Comparison of ENCODE assay signal across 22 cellular contexts in the genomic region with DNA sequence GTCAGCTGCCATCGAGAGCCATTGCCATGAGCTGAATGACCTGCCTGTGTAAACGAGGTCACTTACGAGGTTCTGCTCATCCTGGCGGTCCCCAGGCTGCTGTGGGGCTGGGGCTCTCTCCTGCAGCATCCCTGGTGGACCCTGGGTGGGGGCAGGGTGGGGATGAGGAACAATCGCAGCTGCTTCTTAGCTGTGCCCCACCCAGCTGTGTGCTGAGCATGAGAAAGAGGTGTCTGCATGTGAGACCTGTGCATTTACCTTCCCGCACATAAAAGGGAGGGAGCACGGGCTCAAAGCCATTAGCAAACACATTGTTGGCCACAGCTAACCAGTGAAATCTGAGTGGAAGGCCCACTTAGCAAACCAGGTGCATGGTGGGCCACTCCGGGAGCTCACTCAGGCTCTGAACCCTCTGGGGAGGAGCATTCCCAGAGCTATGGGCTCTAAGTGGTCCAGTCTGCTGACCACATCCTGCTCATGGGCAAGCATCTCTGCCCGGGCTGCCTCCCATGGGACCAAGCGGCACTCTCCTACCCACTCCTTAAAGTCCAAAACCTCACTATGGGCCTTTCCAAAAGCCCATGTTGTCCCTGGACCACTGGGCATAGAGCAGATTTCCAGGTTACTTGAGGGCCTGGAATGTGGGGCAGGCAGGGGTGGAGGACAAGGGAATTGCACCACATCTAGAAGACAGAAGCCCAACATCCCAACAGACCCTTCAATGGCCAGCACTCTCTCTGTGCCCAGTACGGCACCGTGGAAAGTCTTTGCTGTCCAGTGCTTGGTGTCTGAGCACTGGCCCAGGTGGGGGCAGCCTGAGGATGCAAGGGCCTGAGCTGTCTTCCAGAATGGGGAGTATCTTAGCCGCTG. TPM values are rescaled to one million over a fixed set of nuclear protein-coding genes. Genes with fewer than 3 reads are reported as not detected.
"Had no signal": no experiment of that assay in that cellular context is flagged by ENCODE, and none has a peak within 500 bp of the region (broad histone marks: within the 10 kb centered on the region; RNA-seq: fewer than 3 reads in every experiment).

No MANE protein-coding gene starts in this region.

- H3K36me3 Mint-ChIP-seq: activated naive CD4-positive, alpha-beta T cell treated with anti-CD3 and anti-CD28 coated beads, Interleukin-2, amount 10 ng/mL, durations not matched to agents 7 days and 5 days; mesothelial cell of epicardium; naive thymus-derived CD8-positive, alpha-beta T cell; stimulated activated naive B cell treated with anti-CD40 and anti-IgM and Interleukin-4, amounts not matched to agents 10 μg/mL and 1 μg/mL and 100 μg/mL, for 72 hours had no signal

- H3K27ac Mint-ChIP-seq: activated naive CD4-positive, alpha-beta T cell treated with anti-CD3 and anti-CD28 coated beads, Interleukin-2, amount 10 ng/mL, durations not matched to agents 7 days and 5 days; mesothelial cell of epicardium; naive thymus-derived CD8-positive, alpha-beta T cell; stimulated activated naive B cell treated with anti-CD40 and anti-IgM and Interleukin-4, amounts not matched to agents 10 μg/mL and 1 μg/mL and 100 μg/mL, for 72 hours had no signal

- H3K36me3 ChIP-seq: esophagus squamous epithelium, gastrocnemius medialis, left lung, pancreas, thoracic aorta, upper lobe of left lung had no signal

- DNase-seq: activated effector memory CD4-positive, alpha-beta T cell treated with anti-CD3 and anti-CD28 coated beads, Interleukin-2, amount 50 U/mL, for 16 hours; activated naive CD4-positive, alpha-beta T cell treated with anti-CD3 and anti-CD28 coated beads, Interleukin-2, amount 10 ng/mL, durations not matched to agents 7 days and 5 days; anterior cingulate cortex; caudate nucleus; dermis blood vessel endothelial cell; effector memory CD4-positive, alpha-beta T cell; esophagus squamous epithelium; gastrocnemius medialis; hippocampal formation; kidney glomerular epithelial cell; stimulated activated CD4-positive, alpha-beta T cell treated with anti-CD3 and anti-CD28 coated beads, Interleukin-15, amount 100 ng/mL, for 24 hours; stimulated activated naive B cell treated with anti-CD40 and anti-IgM and Interleukin-4, amounts not matched to agents 10 μg/mL and 1 μg/mL and 100 μg/mL, for 72 hours; T-helper 1 cell had no signal

- H3K4me3 ChIP-seq: esophagus squamous epithelium, gastrocnemius medialis, left lung, pancreas, smooth muscle cell, thoracic aorta, upper lobe of left lung had no signal

- H3K4me3 Mint-ChIP-seq: activated naive CD4-positive, alpha-beta T cell treated with anti-CD3 and anti-CD28 coated beads, Interleukin-2, amount 10 ng/mL, durations not matched to agents 7 days and 5 days; brain; mesothelial cell of epicardium; naive thymus-derived CD8-positive, alpha-beta T cell; stimulated activated naive B cell treated with anti-CD40 and anti-IgM and Interleukin-4, amounts not matched to agents 10 μg/mL and 1 μg/mL and 100 μg/mL, for 72 hours had no signal

- H3K4me1 Mint-ChIP-seq: activated naive CD4-positive, alpha-beta T cell treated with anti-CD3 and anti-CD28 coated beads, Interleukin-2, amount 10 ng/mL, durations not matched to agents 7 days and 5 days; mesothelial cell of epicardium; naive thymus-derived CD8-positive, alpha-beta T cell had no signal

- H3K9me3 ChIP-seq: esophagus squamous epithelium, gastrocnemius medialis, left lung, pancreas, thoracic aorta, upper lobe of left lung had no signal

- H3K27me3 Mint-ChIP-seq: activated naive CD4-positive, alpha-beta T cell treated with anti-CD3 and anti-CD28 coated beads, Interleukin-2, amount 10 ng/mL, durations not matched to agents 7 days and 5 days had no signal

- H3K4me1 ChIP-seq: esophagus squamous epithelium, gastrocnemius medialis, left lung, pancreas, upper lobe of left lung had no signal

- H3K9me3 Mint-ChIP-seq: activated naive CD4-positive, alpha-beta T cell treated with anti-CD3 and anti-CD28 coated beads, Interleukin-2, amount 10 ng/mL, durations not matched to agents 7 days and 5 days; mesothelial cell of epicardium; stimulated activated naive B cell treated with anti-CD40 and anti-IgM and Interleukin-4, amounts not matched to agents 10 μg/mL and 1 μg/mL and 100 μg/mL, for 72 hours had no signal

- ATAC-seq: gastrocnemius medialis; left lung; naive thymus-derived CD8-positive, alpha-beta T cell; pancreas; sciatic nerve; stimulated activated naive B cell treated with anti-CD40 and anti-IgM and Interleukin-4, amounts not matched to agents 10 μg/mL and 1 μg/mL and 100 μg/mL, for 72 hours had no signal

- H3K27me3 ChIP-seq: pancreas, upper lobe of left lung had no signal

- H3K27ac ChIP-seq: esophagus squamous epithelium, gastrocnemius medialis, left lung, pancreas, thoracic aorta, upper lobe of left lung had no signal

RNA-seq across cellular contexts. Expression of gene OLFM1, which starts 41.1 kb away (rescaled TPM):
- total RNA-seq: naive thymus-derived CD8-positive, alpha-beta T cell had no signal
- polyA plus RNA-seq: naive thymus-derived CD8-positive, alpha-beta T cell had no signal
